In the genomic region with DNA sequence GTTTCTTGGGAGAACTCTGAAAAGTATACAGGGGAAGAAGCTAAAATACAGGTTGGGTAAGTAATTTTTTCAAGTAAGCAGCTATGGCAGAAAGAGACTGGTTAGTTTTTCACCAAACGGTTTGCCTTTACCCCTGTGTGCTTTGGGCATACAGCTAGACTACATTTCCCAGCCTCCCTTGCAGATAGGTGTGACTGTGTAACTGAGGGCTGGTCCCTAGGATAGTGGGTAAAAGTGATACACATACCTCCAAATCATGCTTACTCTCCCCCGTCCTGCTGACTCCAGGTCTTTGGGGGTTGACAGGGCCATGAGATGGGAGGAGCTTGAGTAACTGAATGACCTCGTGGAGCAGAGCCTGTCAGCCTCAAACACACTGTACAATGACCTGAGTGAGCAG, we compare ENCODE assay signal across 26 cellular contexts.
"Had no signal": no experiment of that assay in that cellular context is flagged by ENCODE, and none has a peak within 500 bp of the region (broad histone marks: within the 10 kb centered on the region; RNA-seq: fewer than 3 reads in every experiment).

No MANE protein-coding gene starts in this region.

- H3K27ac ChIP-seq: coronary artery, esophagus muscularis mucosa, foreskin keratinocyte, heart left ventricle, hepatocyte, lower lobe of right lung, neural progenitor cell, parathyroid adenoma, stomach, testis, tibial artery had no signal

- H3K79me2 ChIP-seq: hepatocyte, parathyroid adenoma had no signal

- H2AFZ ChIP-seq: hepatocyte, neural progenitor cell, parathyroid adenoma had no signal

- H3K27me3 ChIP-seq: esophagus muscularis mucosa, foreskin keratinocyte, gastroesophageal sphincter, heart left ventricle, hepatocyte, neural progenitor cell, stomach, testis, tibial artery had no signal

- H3K9me3 ChIP-seq: esophagus muscularis mucosa, gastroesophageal sphincter, heart left ventricle, lower lobe of right lung, stomach, testis, tibial artery had no signal

- FAIRE-seq: endothelial cell of umbilical vein, islet of Langerhans had no signal

- H3K4me1 ChIP-seq: foreskin keratinocyte, heart left ventricle, lower lobe of right lung, neural progenitor cell, parathyroid adenoma, stomach, testis had no signal

- H3K9ac ChIP-seq: neural progenitor cell, parathyroid adenoma had no signal

- H3K4me3 ChIP-seq: coronary artery, esophagus muscularis mucosa, gastroesophageal sphincter, heart left ventricle, hepatocyte, lower lobe of right lung, neural progenitor cell, smooth muscle cell, stomach, testis, tibial artery had no signal

- H3K4me2 ChIP-seq: hepatocyte, neural progenitor cell, smooth muscle cell had no signal

- ATAC-seq: foreskin keratinocyte; gastroesophageal sphincter; heart left ventricle; left colon; left ventricle myocardium superior; lower lobe of right lung; sciatic nerve; stimulated activated effector memory CD8-positive, alpha-beta T cell treated with anti-CD3 and anti-CD28 coated beads, Interleukin-12 subunit alpha, Interleukin-12 subunit beta, amount 100 ng/mL, for 72 hours had no signal

- H3K36me3 ChIP-seq: esophagus muscularis mucosa, gastroesophageal sphincter, heart left ventricle, lower lobe of right lung, neural progenitor cell, stomach, tibial artery had no signal

- DNase-seq: dermis blood vessel endothelial cell; effector memory CD4-positive, alpha-beta T cell; foreskin keratinocyte; heart left ventricle; left colon; left ventricle myocardium superior; lower lobe of right lung; stimulated activated CD4-positive, alpha-beta T cell treated with anti-CD3 and anti-CD28 coated beads, Interleukin-12 subunit alpha, Interleukin-12 subunit beta, amount 100 ng/mL, for 4 hours; stimulated activated CD4-positive, alpha-beta T cell treated with anti-CD3 and anti-CD28 coated beads, Interleukin-1b, Interleukin-23, amount 100 ng/mL, for 48 hours; stimulated activated CD4-positive, alpha-beta T cell treated with anti-CD3 and anti-CD28 coated beads, Interleukin-4, amount 100 ng/mL, for 24 hours; stimulated activated naive CD4-positive, alpha-beta T cell treated with Interleukin-2 at 50 U/mL for 16 hours; stomach; substantia nigra; testis; tibial artery had no signal
